Comparison of ENCODE assay signal across 19 cellular contexts in genomic region chr7:55118426-55118825, GRCh38.
DNase-seq lines count a peak whose midpoint lies in the region; ATAC-seq and TF ChIP-seq lines count a peak whose summit lies in the region.
"Had no signal": no experiment of that assay in that cellular context is flagged by ENCODE, and none has a peak within 500 bp of the region (broad histone marks: within the 10 kb centered on the region; RNA-seq: fewer than 3 reads in every experiment).

No MANE protein-coding gene starts in this region.

- no peak overlapping the region for H4K8ac ChIP-seq in trophoblast cell (ENCODE audit: low read depth, low read length)

- DNase-seq in RWPE2 (ENCODE audit: low spot score) (no peak), trophoblast cell (peak in 1 of 2 donors; percentile 62), NCI-H1105 treated with DMSO at 0.1 percent for 48 hours (lab: John Stamatoyannopoulos, UW) (no peak), GM03348 (ENCODE audit: low spot score) (no peak), LoVo (ENCODE audit: low spot score) (no peak), germinal center (ENCODE audit: low spot score) (no peak)
- DNase-seq: ACHN; BE2C; C1 segment of cervical spinal cord; CD4-positive, CD25-positive, alpha-beta regulatory T cell; CD8-positive, alpha-beta memory T cell; COR-L47; DMS 273 treated with DMSO at 0.1 percent for 48 hours; DMS53; DND-41; EL; GM23248 had no signal

- H3K9me3 ChIP-seq in RWPE2 (ENCODE audit: severe bottlenecking) (no peaks in the 10 kb centered on the region), trophoblast cell (ENCODE audit: insufficient read depth, low read depth, low read length) (peaks cover 3% of the 10 kb centered on the region)
- H3K9me3 ChIP-seq: BE2C, HAP-1 had no signal

- no peak overlapping the region for H3K4ac ChIP-seq in trophoblast cell (ENCODE audit: low read depth, low read length)

- H2BK5ac ChIP-seq in trophoblast cell (ENCODE audit: low read depth, low read length, poor library complexity) = no peak overlapping the region

- no peak overlapping the region for H3K14ac ChIP-seq in trophoblast cell (ENCODE audit: low read length)

- H3K79me2 ChIP-seq in trophoblast cell (ENCODE audit: control insufficient read depth, insufficient read depth, low read length, poor library complexity) = no peaks in the 10 kb centered on the region

- H3K4me3 ChIP-seq in RWPE2 (ENCODE audit: severe bottlenecking) (no peak overlapping the region), trophoblast cell (ENCODE audit: low read depth, low read length) (no peak overlapping the region)
- H3K4me3 ChIP-seq: GM23248, HAP-1 had no signal

- peak overlapping the region; percentile 51 for H4K91ac ChIP-seq in trophoblast cell (ENCODE audit: low read depth, low read length)

- ATAC-seq in RWPE2 (ENCODE audit: low read depth) (no peak), esophagus mucosa (peak; percentile 24)

- peaks cover 3% of the 10 kb centered on the region for H3K79me1 ChIP-seq in trophoblast cell (ENCODE audit: low read length)

- no peak overlapping the region for H3K9ac ChIP-seq in trophoblast cell (ENCODE audit: low read length)
- H3K9ac ChIP-seq: GM23248 had no signal

- H3K18ac ChIP-seq in trophoblast cell (ENCODE audit: low read length) = peak overlapping the region; percentile 23

- no peaks in the 10 kb centered on the region for H3K27me3 ChIP-seq in RWPE2 (ENCODE audit: insufficient read depth, poor library complexity, severe bottlenecking)
- no peaks in the 10 kb centered on the region for H3K27me3 ChIP-seq in trophoblast cell (ENCODE audit: insufficient read depth, low read length)
- H3K27me3 ChIP-seq: BE2C had no signal

- no peak overlapping the region for H2BK120ac ChIP-seq in trophoblast cell (ENCODE audit: insufficient read depth, low read length, poor library complexity)

- TF ChIP-seq CTCF in RWPE2 (IDR thresholded peaks at IDR 0.05; ENCODE audit: poor library complexity, severe bottlenecking) = no peak

- H3K4me2 ChIP-seq in trophoblast cell (ENCODE audit: low read length) = no peak overlapping the region

- no CpG with 5 or more reads among the region's 5 CpGs for WGBS in trophoblast cell (ENCODE audit: extremely low coverage, insufficient coverage, insufficient read length)

- H2BK12ac ChIP-seq in trophoblast cell (ENCODE audit: low read length) = no peak overlapping the region

- peaks cover 82% of the 10 kb centered on the region for H3K36me3 ChIP-seq in RWPE2 (ENCODE audit: low read depth)
- H3K36me3 ChIP-seq in trophoblast cell (ENCODE audit: control insufficient read depth in 1 of 2, insufficient read depth in 2 of 2, low read length in 2 of 2) = no peaks in the 10 kb centered on the region
- H3K36me3 ChIP-seq: HAP-1 had no signal

- no peak overlapping the region for H2AFZ ChIP-seq in trophoblast cell (ENCODE audit: insufficient read depth, low read length, poor library complexity)
- H2AFZ ChIP-seq: GM23248 had no signal

- no peak overlapping the region for H4K12ac ChIP-seq in trophoblast cell (ENCODE audit: low read depth, low read length)

- no peak overlapping the region for H2AK5ac ChIP-seq in trophoblast cell (ENCODE audit: low read length)

- H3K4me1 ChIP-seq in RWPE2 (ENCODE audit: insufficient read depth, poor library complexity, severe bottlenecking) (peaks cover 45% of the 10 kb centered on the region), trophoblast cell (ENCODE audit: control insufficient read depth in 1 of 2, insufficient read depth in 2 of 2, low read length in 2 of 2) (peaks cover 7 to 18% of the 10 kb centered on the region in 2 experiments)
- H3K4me1 ChIP-seq: HAP-1 had no signal

- H3K23ac ChIP-seq in trophoblast cell (ENCODE audit: low read length) = no peak overlapping the region

- H3K27ac ChIP-seq in RWPE2 (ENCODE audit: poor library complexity, severe bottlenecking) = peak overlapping the region; percentile 99
- H3K27ac ChIP-seq in trophoblast cell (ENCODE audit: low read depth, low read length) = no peak overlapping the region
- H3K27ac ChIP-seq: GM23248 had no signal
